In genomic region chr19:2096543-2097329, GRCh38 we compare ENCODE assay signal across 8 cellular contexts.
DNase-seq lines count a peak whose midpoint lies in the region; ATAC-seq and TF ChIP-seq lines count a peak whose summit lies in the region.

Gene IZUMO4, plus strand, starts transcription at chr19:2096915. Its CDS starts 31 bp downstream, at chr19:2096946.

- peak; percentile 40 for TF ChIP-seq CTCF in AG09319 (IDR thresholded peaks at IDR 0.05; ENCODE audit: low read depth, low read length)

- DNase-seq in AG09319 (ENCODE audit: extremely low read depth, low read depth) (peak; percentile 96), NCI-H345 (lab: John Stamatoyannopoulos, UW) (peak; percentile 97), islet precursor cell (peak; percentile 99)
- DNase-seq in activated CD4-positive, CD25-positive, alpha-beta regulatory T cell treated with anti-CD3 and anti-CD28 coated beads, Interleukin-2, amount 50 U/mL, for 16 hours (ENCODE audit: low read depth, low spot score): peak; percentile 99
- DNase-seq in central memory CD8-positive, alpha-beta T cell (ENCODE audit: low spot score in 2 of 2): peak; percentile 98
- DNase-seq in stimulated activated CD4-positive, alpha-beta T cell treated with anti-CD3 and anti-CD28 coated beads, Interleukin-12 subunit alpha, Interleukin-12 subunit beta, amount 100 ng/mL, for 48 hours (ENCODE audit: low read depth in 2 of 3, low spot score in 1 of 3): peak; percentile 100

- ATAC-seq in GM19025 (IDR thresholded peaks at IDR 0.05; ENCODE audit: low read depth, unreplicated experiment) (peak; percentile 52), HG03342 (IDR thresholded peaks at IDR 0.05; ENCODE audit: unreplicated experiment) (peak; percentile 67)
- peak; percentile 86 for ATAC-seq in central memory CD8-positive, alpha-beta T cell (replicated peaks; ENCODE audit: extremely low read depth, poor library complexity, severe bottlenecking)

- H3K27me3 Mint-ChIP-seq in central memory CD8-positive, alpha-beta T cell: no peaks in the 10 kb centered on the region

- peak within 1 kb of the TSS; percentile 95 for H3K27ac Mint-ChIP-seq in central memory CD8-positive, alpha-beta T cell (ENCODE audit: low read depth)

- no peaks in the 10 kb centered on the region for H3K9me3 Mint-ChIP-seq in central memory CD8-positive, alpha-beta T cell

- H3K4me3 Mint-ChIP-seq in central memory CD8-positive, alpha-beta T cell: peak within 1 kb of the TSS; percentile 98

- H3K36me3 Mint-ChIP-seq in central memory CD8-positive, alpha-beta T cell (ENCODE audit: insufficient read depth): peaks cover 28% of the 10 kb centered on the region

- H3K4me1 Mint-ChIP-seq in central memory CD8-positive, alpha-beta T cell: peaks cover 37% of the 10 kb centered on the region

Comparison
In these comparisons a context has a peak if more than half of its experiments do, and no peak if none do; other contexts are left out.
1. Peak in every context shown above with its lines: DNase-seq and ATAC-seq.